Comparison of ENCODE assay signal across 8 cellular contexts in the genomic region with DNA sequence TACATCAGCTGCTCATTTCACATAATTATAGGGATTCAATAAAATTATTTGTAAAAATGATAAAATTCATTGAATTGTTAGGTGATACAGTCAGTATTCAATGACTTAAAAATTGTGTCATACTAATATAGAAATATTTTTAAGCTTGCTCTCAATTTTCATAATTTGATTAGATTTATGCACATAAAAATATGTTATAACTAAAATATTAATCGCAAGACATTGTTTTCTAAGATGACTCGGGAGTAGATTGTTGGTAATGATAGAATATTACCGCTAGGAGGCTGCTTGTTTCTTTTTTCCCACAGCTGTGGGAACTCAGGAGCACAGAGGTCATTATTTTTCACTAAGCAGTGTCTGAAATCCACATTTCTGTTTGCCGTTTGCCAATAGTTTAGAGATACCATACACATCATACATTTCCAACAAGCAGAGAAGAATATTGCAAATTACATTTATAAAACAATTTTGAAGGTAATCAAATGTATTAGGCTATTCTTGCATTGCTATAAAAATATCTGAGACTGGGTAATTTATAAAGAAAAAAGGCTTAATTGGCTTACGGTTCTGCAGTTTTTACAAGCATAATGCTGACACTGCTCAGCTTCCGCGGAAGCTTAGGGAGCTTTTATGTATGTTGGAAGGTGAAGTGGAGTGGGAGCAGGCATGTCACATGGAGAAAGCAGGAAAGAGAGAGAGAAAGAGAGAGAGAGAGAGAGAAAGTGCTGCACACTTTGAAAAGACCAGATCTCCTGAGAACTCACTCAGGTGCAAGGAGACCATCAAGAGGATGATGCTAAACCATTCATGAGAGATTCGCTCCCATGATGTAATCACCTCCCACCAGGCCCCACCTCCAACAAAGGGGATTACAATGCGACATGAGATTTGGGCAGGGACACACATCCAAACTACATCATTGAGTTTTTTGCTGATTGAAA. TPM values are rescaled to one million over a fixed set of nuclear protein-coding genes. Genes with fewer than 3 reads are reported as not detected.
DNase-seq lines count a peak whose midpoint lies in the region; ATAC-seq and TF ChIP-seq lines count a peak whose summit lies in the region.

No MANE protein-coding gene starts in this region.

- H3K36me3 ChIP-seq in KMS-11 (ENCODE audit: insufficient read depth) (no peaks in the 10 kb centered on the region), gastrocnemius medialis (no peaks in the 10 kb centered on the region)
- peaks cover 39% of the 10 kb centered on the region for H3K36me3 ChIP-seq in effector memory CD4-positive, alpha-beta T cell (ENCODE audit: control insufficient read depth, insufficient read depth, low read length)

- no peaks in the 10 kb centered on the region for H4K20me1 ChIP-seq in KMS-11 (ENCODE audit: insufficient read depth)

- no peak overlapping the region for H3K27ac ChIP-seq in KMS-11
- peak overlapping the region; percentile 11 for H3K27ac ChIP-seq in effector memory CD4-positive, alpha-beta T cell (ENCODE audit: insufficient read depth, low read length, poor library complexity, severe bottlenecking)
- H3K27ac ChIP-seq in gastrocnemius medialis, result no peak overlapping the region

- TF ChIP-seq CTCF in KMS-11 (conservative IDR thresholded peaks at IDR 0.05; ENCODE audit: low read depth, low read length) (peak; percentile 74), gastrocnemius medialis (IDR thresholded peaks at IDR 0.05 in 4 of 5, conservative IDR thresholded peaks at IDR 0.05 in 1 of 5) (no peak)

- intact Hi-C loops in gastrocnemius medialis (cut with DNase I; ENCODE audit: low total_unique reads), result no loop called here

- peak; percentile 29 for DNase-seq in DMS114 treated with DMSO at 0.1 percent for 48 hours (lab: John Stamatoyannopoulos, UW; ENCODE audit: unreplicated experiment)
- DNase-seq in T-helper 2 cell treated with Interferon-gamma antibody and Interleukin-4, amounts not matched to agents 5 μg/mL and 100 μg/mL, for 36 hours (ENCODE audit: low spot score), result no peak
- DNase-seq in effector memory CD4-positive, alpha-beta T cell, result peak; percentile 38 to 48 (median 43)
- DNase-seq in gastrocnemius medialis, result no peak
- no peak for DNase-seq in retina
- no peak for DNase-seq in NCI-H226

- no peaks in the 10 kb centered on the region for H3K9me3 ChIP-seq in effector memory CD4-positive, alpha-beta T cell (ENCODE audit: control insufficient read depth, low read length)
- H3K9me3 ChIP-seq in gastrocnemius medialis, result no peaks in the 10 kb centered on the region

- H3K4me1 Mint-ChIP-seq in T-helper 2 cell treated with Interferon-gamma antibody and Interleukin-4, amounts not matched to agents 5 μg/mL and 100 μg/mL, for 36 hours (ENCODE audit: low read depth), result peaks cover 53% of the 10 kb centered on the region

- H3K9me3 Mint-ChIP-seq in T-helper 2 cell treated with Interferon-gamma antibody and Interleukin-4, amounts not matched to agents 5 μg/mL and 100 μg/mL, for 36 hours, result no peaks in the 10 kb centered on the region

- no peak for TF ChIP-seq POLR2A in gastrocnemius medialis (IDR thresholded peaks at IDR 0.05)

- peak overlapping the region; percentile 47 for H3K4me3 Mint-ChIP-seq in T-helper 2 cell treated with Interferon-gamma antibody and Interleukin-4, amounts not matched to agents 5 μg/mL and 100 μg/mL, for 36 hours

- in situ Hi-C loops in gastrocnemius medialis (cut with MboI; ENCODE audit: low sequenced_read_pairs in 4 of 4), result no loop called here

- H3K9ac ChIP-seq in KMS-11, result no peak overlapping the region

- H3K4me1 ChIP-seq in KMS-11 (ENCODE audit: low read depth, poor library complexity, severe bottlenecking), result peaks cover 20% of the 10 kb centered on the region
- H3K4me1 ChIP-seq in effector memory CD4-positive, alpha-beta T cell (ENCODE audit: control insufficient read depth, insufficient read depth, low read length, poor library complexity, severe bottlenecking), result peaks cover 17% of the 10 kb centered on the region
- H3K4me1 ChIP-seq in gastrocnemius medialis, result peaks cover 0 to 5% of the 10 kb centered on the region in 2 donors

- peak overlapping the region; percentile 88 for H3K4me2 ChIP-seq in KMS-11

- no peak overlapping the region for H3K4me3 ChIP-seq in KMS-11 (IDR thresholded peaks at IDR 0.05; ENCODE audit: insufficient read depth, low read depth, low read length)
- H3K4me3 ChIP-seq in effector memory CD4-positive, alpha-beta T cell (ENCODE audit: insufficient read depth, low read depth, low read length, poor library complexity, severe bottlenecking), result peak overlapping the region; percentile 8
- H3K4me3 ChIP-seq in gastrocnemius medialis, result peak overlapping the region; percentile 14 to 43 (median 28)

- 0 out of 2 replicates have a peak overlapping the region, but pooled peaks have one; percentile 12 for H2AFZ ChIP-seq in KMS-11 (ENCODE audit: low read depth)

- H3K27me3 Mint-ChIP-seq in T-helper 2 cell treated with Interferon-gamma antibody and Interleukin-4, amounts not matched to agents 5 μg/mL and 100 μg/mL, for 36 hours (ENCODE audit: low read depth), result no peaks in the 10 kb centered on the region

- H3K27ac Mint-ChIP-seq in T-helper 2 cell treated with Interferon-gamma antibody and Interleukin-4, amounts not matched to agents 5 μg/mL and 100 μg/mL, for 36 hours, result peak overlapping the region; percentile 64

- H3K27me3 ChIP-seq in KMS-11 (ENCODE audit: insufficient read depth, low read depth) (no peaks in the 10 kb centered on the region), gastrocnemius medialis (no peaks in the 10 kb centered on the region)
- H3K27me3 ChIP-seq in effector memory CD4-positive, alpha-beta T cell (replicated peaks; ENCODE audit: control insufficient read depth, insufficient read depth, low read length, poor library complexity, severe bottlenecking), result no peaks in the 10 kb centered on the region

- ATAC-seq in gastrocnemius medialis (peak in 1 of 2 donors; percentile 51), HG03565 (IDR thresholded peaks at IDR 0.05; ENCODE audit: unreplicated experiment) (no peak)

- H3K36me3 Mint-ChIP-seq in T-helper 2 cell treated with Interferon-gamma antibody and Interleukin-4, amounts not matched to agents 5 μg/mL and 100 μg/mL, for 36 hours (ENCODE audit: low read depth), result peaks cover 43% of the 10 kb centered on the region

- H3K79me2 ChIP-seq in KMS-11 (ENCODE audit: insufficient read depth, low read depth), result no peaks in the 10 kb centered on the region

RNA-seq across cellular contexts. Expression of a gene that starts 9.2 kb away (rescaled TPM):
- total RNA-seq in gastrocnemius medialis, result under 1 TPM in 3 of 4 donors, not detected in 1; 0.41 to 0.72 (median 0.51) TPM

RNA-seq across cellular contexts. Expression of a gene that starts 18.6 kb away (rescaled TPM):
- not detected for total RNA-seq in gastrocnemius medialis

Comparison
In these comparisons a context has a peak if more than half of its experiments do, and no peak if none do; other contexts are left out.
1. DNase-seq: peak in DMS114 treated with DMSO at 0.1 percent for 48 hours (single experiment) and effector memory CD4-positive, alpha-beta T cell (3 of 3); none in T-helper 2 cell treated with Interferon-gamma antibody and Interleukin-4, amounts not matched to agents 5 μg/mL and 100 μg/mL, for 36 hours (single experiment), gastrocnemius medialis (0 of 2), retina (single experiment) and NCI-H226 (single experiment).